In genomic region chr9:125752070-125752628, GRCh38 we compare ENCODE assay signal across 12 cellular contexts. TPM values are rescaled to one million over a fixed set of nuclear protein-coding genes. Genes with fewer than 3 reads are reported as not detected.
DNase-seq lines count a peak whose midpoint lies in the region; TF ChIP-seq lines count a peak whose summit lies in the region.
"Had no signal": no experiment of that assay in that cellular context is flagged by ENCODE, and none has a peak within 500 bp of the region (broad histone marks: within the 10 kb centered on the region; RNA-seq: fewer than 3 reads in every experiment).

No MANE protein-coding gene starts in this region.

- H3K9ac ChIP-seq in neuronal stem cell (ENCODE audit: low read depth, low read length, poor library complexity), result no peak overlapping the region

- H3K4me2 ChIP-seq in neuronal stem cell (ENCODE audit: insufficient read depth, low read length, poor library complexity, severe bottlenecking), result no peak overlapping the region

- no peak overlapping the region for H4K91ac ChIP-seq in neuronal stem cell (ENCODE audit: low read depth, low read length, poor library complexity)

- H2BK120ac ChIP-seq in neuronal stem cell (ENCODE audit: low read depth, low read length), result no peak overlapping the region

- no peak overlapping the region for H2BK15ac ChIP-seq in neuronal stem cell (ENCODE audit: low read length)

- H3K27me3 ChIP-seq in esophagus muscularis mucosa, result no peaks in the 10 kb centered on the region
- H3K27me3 ChIP-seq in neuronal stem cell (ENCODE audit: control insufficient read depth in 3 of 3, insufficient read depth in 3 of 3, low read depth in 1 of 3, low read length in 3 of 3), result no peaks in the 10 kb centered on the region
- H3K27me3 ChIP-seq: MG63, upper lobe of right lung had no signal

- no peak overlapping the region for H2AK5ac ChIP-seq in neuronal stem cell (ENCODE audit: low read depth, low read length)

- H3K18ac ChIP-seq in neuronal stem cell (ENCODE audit: low read length), result no peak overlapping the region

- no peak overlapping the region for H3K23ac ChIP-seq in neuronal stem cell (ENCODE audit: low read depth, low read length, poor library complexity)

- DNase-seq in NCI-H510A treated with DMSO at 0.1 percent for 48 hours (lab: John Stamatoyannopoulos, UW), result peak; percentile 46
- DNase-seq in NCI-H510A (lab: John Stamatoyannopoulos, UW), result no peak
- peak; percentile 57 for DNase-seq in NCI-H1105 (lab: John Stamatoyannopoulos, UW)
- DNase-seq in esophagus muscularis mucosa (ENCODE audit: extremely low spot score), result no peak
- no peak for DNase-seq in progenitor cell of endocrine pancreas (ENCODE audit: low spot score, unreplicated experiment)
- DNase-seq in neuronal stem cell (ENCODE audit: low spot score), result no peak
- DNase-seq in NCI-H1048 (lab: John Stamatoyannopoulos, UW), result no peak
- DNase-seq in GM03348 (ENCODE audit: low spot score), result no peak
- DNase-seq: hippocampal formation, MG63, upper lobe of right lung had no signal

- TF ChIP-seq CTCF in esophagus muscularis mucosa (IDR thresholded peaks at IDR 0.05), result no peak
- TF ChIP-seq CTCF in progenitor cell of endocrine pancreas (IDR thresholded peaks at IDR 0.05; ENCODE audit: unreplicated experiment), result no peak

- no peaks in the 10 kb centered on the region for H3K36me3 ChIP-seq in esophagus muscularis mucosa
- H3K36me3 ChIP-seq in neuronal stem cell (replicated peaks in 1 of 2; ENCODE audit: control insufficient read depth in 2 of 2, insufficient read depth in 2 of 2, low read length in 2 of 2), result peaks cover 0 to 53% of the 10 kb centered on the region in 2 donors
- H3K36me3 ChIP-seq: upper lobe of right lung had no signal

- 78% methylated on average over 3 of the region's 3 CpGs for WGBS in esophagus muscularis mucosa
- no CpG with 5 or more reads among the region's 3 CpGs for WGBS in neuronal stem cell (ENCODE audit: extremely low coverage in 2 of 2, insufficient read length in 2 of 2, insufficient replicate concordance in 1 of 2), 2 donors

- H3K36me3 Mint-ChIP-seq in progenitor cell of endocrine pancreas (ENCODE audit: insufficient read depth), result no peaks in the 10 kb centered on the region

- H3K4me3 Mint-ChIP-seq in progenitor cell of endocrine pancreas (ENCODE audit: low read depth), result no peak overlapping the region
- H3K4me3 Mint-ChIP-seq: dendritic cell treated with granulocyte-macrophage colony-stimulating factor and Interleukin-4, amounts not matched to agents 40 ng/mL and 50 ng/mL, for 4 days had no signal

- no peak overlapping the region for H2BK12ac ChIP-seq in neuronal stem cell (ENCODE audit: low read length)

- no peak overlapping the region for H2BK5ac ChIP-seq in neuronal stem cell (ENCODE audit: low read length)

- H3K4ac ChIP-seq in neuronal stem cell (ENCODE audit: low read length), result no peak overlapping the region

- H3K4me1 Mint-ChIP-seq in progenitor cell of endocrine pancreas (ENCODE audit: low read depth), result peaks cover 43% of the 10 kb centered on the region

- no peak overlapping the region for H4K8ac ChIP-seq in neuronal stem cell (ENCODE audit: low read depth, low read length)

- TF ChIP-seq EP300 in esophagus muscularis mucosa (IDR thresholded peaks at IDR 0.05), result no peak

- H2AFZ ChIP-seq in neuronal stem cell (ENCODE audit: low read length), result no peak overlapping the region

- TF ChIP-seq POLR2A in esophagus muscularis mucosa (IDR thresholded peaks at IDR 0.05; ENCODE audit: low read depth), result no peak

- H3K9me3 ChIP-seq in esophagus muscularis mucosa, result no peaks in the 10 kb centered on the region
- no peaks in the 10 kb centered on the region for H3K9me3 ChIP-seq in neuronal stem cell (replicated peaks in 1 of 2; ENCODE audit: control insufficient read depth in 2 of 2, insufficient read depth in 1 of 2, low read depth in 1 of 2, low read length in 2 of 2)
- H3K9me3 ChIP-seq: MG63, upper lobe of right lung had no signal

- H3K14ac ChIP-seq in neuronal stem cell (ENCODE audit: low read length), result no peak overlapping the region

- H3K79me1 ChIP-seq in neuronal stem cell (ENCODE audit: low read depth, low read length), result peaks cover 6% of the 10 kb centered on the region

- peak overlapping the region in 2 of 4 donors; percentile 7 to 8 for H3K4me3 ChIP-seq in esophagus muscularis mucosa
- no peak overlapping the region for H3K4me3 ChIP-seq in neuronal stem cell (ENCODE audit: low read length in 2 of 2)
- H3K4me3 ChIP-seq: MG63, upper lobe of right lung had no signal

- peaks cover 22 to 80% (median 68%) of the 10 kb centered on the region in 4 donors for H3K4me1 ChIP-seq in esophagus muscularis mucosa
- peaks cover 8 to 32% of the 10 kb centered on the region in 2 donors for H3K4me1 ChIP-seq in neuronal stem cell (ENCODE audit: control insufficient read depth in 2 of 2, insufficient read depth in 1 of 2, low read depth in 1 of 2, low read length in 2 of 2)

- intact Hi-C loops in esophagus muscularis mucosa (cut with DNase I), result no loop called here

- H3K27me3 Mint-ChIP-seq in progenitor cell of endocrine pancreas, result no peaks in the 10 kb centered on the region
- H3K27me3 Mint-ChIP-seq: dendritic cell treated with granulocyte-macrophage colony-stimulating factor and Interleukin-4, amounts not matched to agents 40 ng/mL and 50 ng/mL, for 4 days had no signal

- H3K27ac ChIP-seq in esophagus muscularis mucosa (replicated peaks in 1 of 4), result peak overlapping the region in 3 of 4 donors; percentile 90 to 96 (median 93)
- H3K27ac ChIP-seq in neuronal stem cell (replicated peaks; ENCODE audit: low read length), result no peak overlapping the region
- H3K27ac ChIP-seq: upper lobe of right lung had no signal

- H3K27ac Mint-ChIP-seq in progenitor cell of endocrine pancreas, result peak overlapping the region; percentile 37
- H3K27ac Mint-ChIP-seq: dendritic cell treated with granulocyte-macrophage colony-stimulating factor and Interleukin-4, amounts not matched to agents 40 ng/mL and 50 ng/mL, for 4 days had no signal

- no peaks in the 10 kb centered on the region for H3K9me3 Mint-ChIP-seq in progenitor cell of endocrine pancreas (ENCODE audit: low read depth)
- H3K9me3 Mint-ChIP-seq: dendritic cell treated with granulocyte-macrophage colony-stimulating factor and Interleukin-4, amounts not matched to agents 40 ng/mL and 50 ng/mL, for 4 days had no signal

RNA-seq across cellular contexts. Expression of gene PBX3, which starts 5.0 kb away (rescaled TPM):
- total RNA-seq in esophagus muscularis mucosa (10 to 100 TPM; 50.1 to 82.4 (median 54.3) TPM), progenitor cell of endocrine pancreas (37.7 and 43.3 TPM in 2 replicates)
- polyA plus RNA-seq in neuronal stem cell (2013, experiment 1 of 2), result 48.8 TPM
- 53.4 TPM for polyA plus RNA-seq in neuronal stem cell (2013, experiment 2 of 2)

RNA-seq across cellular contexts. Expression of gene MAPKAP1, which starts 45.1 kb away (rescaled TPM):
- total RNA-seq in esophagus muscularis mucosa (100 to 1,000 TPM in 1 of 4 donors, 10 to 100 TPM in 3; 84.3 to 103 (median 93.4) TPM), progenitor cell of endocrine pancreas (61.9 and 74.6 TPM in 2 replicates)
- 52.6 TPM for polyA plus RNA-seq in neuronal stem cell (2013, experiment 1 of 2)
- 49.3 TPM for polyA plus RNA-seq in neuronal stem cell (2013, experiment 2 of 2)

Comparison
In these comparisons a context has a peak if more than half of its experiments do, and no peak if none do; other contexts are left out.
1. DNase-seq: peak in NCI-H510A treated with DMSO at 0.1 percent for 48 hours (single experiment) and NCI-H1105 (single experiment); none in NCI-H510A (single experiment), esophagus muscularis mucosa (single experiment), progenitor cell of endocrine pancreas (single experiment), neuronal stem cell (single experiment), NCI-H1048 (single experiment) and GM03348 (single experiment).